Comparison of ENCODE assay signal across 23 cellular contexts in genomic region chr4:109928327-109929045, GRCh38. TPM values are rescaled to one million over a fixed set of nuclear protein-coding genes. Genes with fewer than 3 reads are reported as not detected.
"Had no signal": no experiment of that assay in that cellular context is flagged by ENCODE, and none has a peak within 500 bp of the region (broad histone marks: within the 10 kb centered on the region; RNA-seq: fewer than 3 reads in every experiment).

No MANE protein-coding gene starts in this region.

- H3K4me1 Mint-ChIP-seq: stimulated activated effector memory CD8-positive, alpha-beta T cell treated with anti-CD3 and anti-CD28 coated beads, Interleukin-12 subunit alpha, Interleukin-12 subunit beta, amount 100 ng/mL, for 72 hours had no signal

- H3K27ac ChIP-seq: epithelial cell of prostate, esophagus muscularis mucosa, ovary, right lobe of liver, suprapubic skin, thyroid gland, upper lobe of left lung, uterus had no signal

- H3K27me3 ChIP-seq: esophagus muscularis mucosa, gastrocnemius medialis, ovary, right lobe of liver, suprapubic skin, thyroid gland, upper lobe of left lung, uterus had no signal

- H3K4me3 ChIP-seq: esophagus muscularis mucosa, gastrocnemius medialis, mucosa of descending colon, ovary, right lobe of liver, suprapubic skin, thyroid gland, upper lobe of left lung, uterus had no signal

- H3K9me3 Mint-ChIP-seq: natural killer cell; neural crest cell; stimulated activated effector memory CD8-positive, alpha-beta T cell treated with anti-CD3 and anti-CD28 coated beads, Interleukin-12 subunit alpha, Interleukin-12 subunit beta, amount 100 ng/mL, for 72 hours had no signal

- ATAC-seq: gastrocnemius medialis; left colon; mucosa of descending colon; natural killer cell; right lobe of liver; stimulated activated effector memory CD8-positive, alpha-beta T cell treated with anti-CD3 and anti-CD28 coated beads, Interleukin-12 subunit alpha, Interleukin-12 subunit beta, amount 100 ng/mL, for 72 hours; stimulated activated naive CD8-positive, alpha-beta T cell treated with anti-CD3 and anti-CD28 coated beads, Interleukin-15, Interleukin-2, amounts not matched to agents 100 U/mL and 50 U/mL, for 24 hours had no signal

- H3K4me1 ChIP-seq: esophagus muscularis mucosa, right lobe of liver, suprapubic skin, thyroid gland, upper lobe of left lung, uterus had no signal

- H3K36me3 ChIP-seq: esophagus muscularis mucosa, gastrocnemius medialis, ovary, right lobe of liver, suprapubic skin, thyroid gland, upper lobe of left lung, uterus had no signal

- H3K4me3 Mint-ChIP-seq: natural killer cell; neural crest cell; stimulated activated effector memory CD8-positive, alpha-beta T cell treated with anti-CD3 and anti-CD28 coated beads, Interleukin-12 subunit alpha, Interleukin-12 subunit beta, amount 100 ng/mL, for 72 hours had no signal

- H3K27me3 Mint-ChIP-seq: progenitor cell of endocrine pancreas had no signal

- H3K9me3 ChIP-seq: esophagus muscularis mucosa, gastrocnemius medialis, mucosa of descending colon, ovary, right lobe of liver, suprapubic skin, thyroid gland, upper lobe of left lung, uterus had no signal

- H3K27ac Mint-ChIP-seq: natural killer cell; progenitor cell of endocrine pancreas; stimulated activated effector memory CD8-positive, alpha-beta T cell treated with anti-CD3 and anti-CD28 coated beads, Interleukin-12 subunit alpha, Interleukin-12 subunit beta, amount 100 ng/mL, for 72 hours had no signal

- DNase-seq: effector memory CD4-positive, alpha-beta T cell; gastrocnemius medialis; glutamatergic neuron; left colon; mucosa of descending colon; natural killer cell; nucleus accumbens; ovary; right lobe of liver; stimulated activated CD4-positive, alpha-beta T cell treated with anti-CD3 and anti-CD28 coated beads, Interleukin-4, amount 100 ng/mL, for 1 hour; stimulated activated CD8-positive, alpha-beta memory T cell treated with anti-CD3 and anti-CD28 coated beads, Interleukin-4, amount 100 ng/mL, for 48 hours; stimulated activated naive CD8-positive, alpha-beta T cell treated with anti-CD3 and anti-CD28 coated beads, Interleukin-15, Interleukin-2, amounts not matched to agents 100 U/mL and 50 U/mL, for 24 hours; thyroid gland; upper lobe of left lung; uterus had no signal

- H3K36me3 Mint-ChIP-seq: natural killer cell; stimulated activated effector memory CD8-positive, alpha-beta T cell treated with anti-CD3 and anti-CD28 coated beads, Interleukin-12 subunit alpha, Interleukin-12 subunit beta, amount 100 ng/mL, for 72 hours had no signal

RNA-seq across cellular contexts. Expression of gene EGF, which starts 15.8 kb away (rescaled TPM):
- total RNA-seq: lung microvascular endothelial cell, right lobe of liver had no signal
- polyA plus RNA-seq: liver had no signal
